Comparison of ENCODE assay signal across 9 cellular contexts in the genomic region with DNA sequence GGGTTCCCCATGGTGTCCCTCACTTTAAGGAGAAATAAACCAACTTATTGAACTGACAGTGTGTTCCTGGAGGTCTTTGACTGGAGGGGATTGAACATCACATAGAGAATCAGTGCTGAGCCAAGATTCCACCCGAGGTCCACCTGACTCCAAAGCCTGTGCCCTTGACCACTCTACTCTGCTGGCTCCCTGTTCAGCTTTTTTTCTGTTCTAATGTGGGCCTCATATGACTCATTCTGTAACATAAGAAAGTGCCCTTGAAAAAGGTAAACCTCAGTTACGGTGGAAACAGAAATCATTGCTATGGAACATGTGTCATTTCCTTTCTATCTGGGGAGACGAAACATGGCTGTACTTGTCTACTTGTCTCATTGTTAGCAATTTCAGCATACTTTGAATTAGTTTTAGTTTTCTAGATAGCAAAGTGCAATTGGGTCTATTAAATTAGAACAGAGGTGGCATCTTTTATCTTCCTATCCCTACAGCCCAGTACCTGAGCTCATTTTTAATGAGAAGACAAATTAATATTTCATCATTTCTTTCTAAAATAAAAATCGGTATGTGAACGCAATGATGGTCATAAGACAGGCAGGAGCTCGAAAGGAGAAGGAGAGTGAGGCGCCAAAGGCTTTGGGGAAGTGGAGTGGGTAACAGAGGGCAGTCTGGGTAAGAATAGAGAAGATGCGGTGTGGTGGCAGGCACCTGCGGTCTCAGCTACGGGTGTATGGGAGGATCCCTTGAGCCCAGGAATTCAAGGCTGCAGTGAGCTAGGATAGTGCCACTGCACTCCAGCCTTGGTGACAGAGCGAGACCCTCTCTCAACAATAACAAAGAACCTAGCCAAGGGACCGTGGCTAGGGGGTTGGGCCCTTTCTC. TPM values are rescaled to one million over a fixed set of nuclear protein-coding genes. Genes with fewer than 3 reads are reported as not detected.
DNase-seq lines count a peak whose midpoint lies in the region; ATAC-seq, FAIRE-seq and TF ChIP-seq lines count a peak whose summit lies in the region.
"Had no signal": no experiment of that assay in that cellular context is flagged by ENCODE, and none has a peak within 500 bp of the region (broad histone marks: within the 10 kb centered on the region; RNA-seq: fewer than 3 reads in every experiment).

No MANE protein-coding gene starts in this region.

- H3K4me2 ChIP-seq in A549 (peak overlapping the region; percentile 97), fibroblast of lung (ENCODE audit: extremely low read depth, insufficient read depth, low read length) (peak overlapping the region; percentile 83), Karpas-422 (ENCODE audit: low read depth, low read length, poor library complexity, severe bottlenecking) (no peak overlapping the region), MM.1S (ENCODE audit: low read depth, low read length) (no peak overlapping the region)

- FAIRE-seq in A549 (lab: Jason Lieb, UNC) = no peak
- FAIRE-seq: endometrium had no signal

- H3K27me3 ChIP-seq in fibroblast of lung (ENCODE audit: control insufficient read depth, insufficient read depth, low read length) (no peaks in the 10 kb centered on the region), Karpas-422 (ENCODE audit: low read length) (no peaks in the 10 kb centered on the region), MM.1S (replicated peaks; ENCODE audit: insufficient read depth, low read length) (no peaks in the 10 kb centered on the region)

- CTCF ChIA-PET in A549 (lab: Yijun Ruan, JAX) = interaction anchor here (0.9 to 1.2 kb wide), 7 partner anchors 9 to 343 kb away, joined by 3 to 4 read pairs (median 3); no protein-coding TSS in a partner anchor
- CTCF ChIA-PET in RWPE1 (lab: Yijun Ruan, JAX) = interaction anchor here (0.6 to 1.7 kb wide), 4 partner anchors 13 to 338 kb away, joined by 3 to 7 read pairs (median 3); no protein-coding TSS in a partner anchor

- TF ChIP-seq CTCF in A549 (IDR thresholded peaks at IDR 0.05) = no peak
- no peak for TF ChIP-seq CTCF in RWPE1 (conservative IDR thresholded peaks at IDR 0.05; ENCODE audit: low read depth)
- no peak for TF ChIP-seq CTCF in fibroblast of lung (conservative IDR thresholded peaks at IDR 0.05 in 1 of 2, IDR thresholded peaks at IDR 0.05 in 1 of 2; ENCODE audit: low read depth in 1 of 2, low read length in 2 of 2)
- TF ChIP-seq CTCF in MM.1S (IDR thresholded peaks at IDR 0.05; ENCODE audit: low read length) = no peak

- H3K9ac ChIP-seq in fibroblast of lung (ENCODE audit: insufficient read depth, low read length) = no peak overlapping the region
- H3K9ac ChIP-seq in Karpas-422 (ENCODE audit: low read length) = no peak overlapping the region
- H3K9ac ChIP-seq in MM.1S (ENCODE audit: low read length) = no peak overlapping the region

- WGBS in A549 (ENCODE audit: missing lambda C conversion rate) = 87% methylated on average over 12 of the region's 12 CpGs

- ATAC-seq in A549 = no peak
- ATAC-seq in GM18868 (IDR thresholded peaks at IDR 0.05; ENCODE audit: unreplicated experiment) = peak; percentile 66
- ATAC-seq in HG02981 (IDR thresholded peaks at IDR 0.05; ENCODE audit: unreplicated experiment) = peak; percentile 71

- H3K4me1 ChIP-seq in A549 (peaks cover 39% of the 10 kb centered on the region), fibroblast of lung (ENCODE audit: control insufficient read depth, extremely low read depth, insufficient read depth, low read length) (peaks cover 4% of the 10 kb centered on the region), Karpas-422 (ENCODE audit: low read length) (no peaks in the 10 kb centered on the region), MM.1S (ENCODE audit: low read length) (no peaks in the 10 kb centered on the region)

- H3K9me2 ChIP-seq in Karpas-422 (replicated peaks; ENCODE audit: insufficient read depth, low read length) (no peaks in the 10 kb centered on the region), MM.1S (replicated peaks; ENCODE audit: insufficient read depth, low read length) (no peaks in the 10 kb centered on the region)

- H3K9me3 ChIP-seq in A549 = no peaks in the 10 kb centered on the region
- no peaks in the 10 kb centered on the region for H3K9me3 ChIP-seq in fibroblast of lung (ENCODE audit: control insufficient read depth, insufficient read depth, low read depth, low read length)
- no peaks in the 10 kb centered on the region; the same call in 1 of the 2 replicates for H3K9me3 ChIP-seq in Karpas-422 (ENCODE audit: low read length)
- no peaks in the 10 kb centered on the region for H3K9me3 ChIP-seq in MM.1S (replicated peaks; ENCODE audit: insufficient read depth, low read length)

- no peak for TF ChIP-seq POLR2A in A549 (IDR thresholded peaks at IDR 0.05; ENCODE audit: low read length)

- H3K4me3 ChIP-seq in A549 = peak overlapping the region; percentile 85; the same call in 2 of the 3 replicates
- peak overlapping the region in 2 of 4 experiments; percentile 71 to 73 for H3K4me3 ChIP-seq in fibroblast of lung (replicated peaks in 1 of 4; ENCODE audit: control extremely low read depth in 1 of 4, insufficient read depth in 1 of 4, low read depth in 3 of 4, low read length in 4 of 4)
- H3K4me3 ChIP-seq in Karpas-422 (ENCODE audit: low read length) = no peak overlapping the region
- H3K4me3 ChIP-seq in MM.1S (ENCODE audit: low read length) = no peak overlapping the region

- H3F3A ChIP-seq in MM.1S (ENCODE audit: insufficient read depth, low read length) = no peaks in the 10 kb centered on the region

- H3K79me2 ChIP-seq in fibroblast of lung (ENCODE audit: control insufficient read depth, insufficient read depth, low read length) (no peaks in the 10 kb centered on the region), Karpas-422 (ENCODE audit: low read length) (no peaks in the 10 kb centered on the region), MM.1S (ENCODE audit: low read length) (no peaks in the 10 kb centered on the region)

- POLR2A ChIA-PET in A549 (lab: Yijun Ruan, JAX) (interaction anchor here (1.1 kb wide), 1 partner anchor 14 kb away, joined by 5 read pairs; no protein-coding TSS in a partner anchor), RWPE1 (lab: Yijun Ruan, JAX; ENCODE audit: low non-redundant PET) (interaction anchor here (0.8 to 0.9 kb wide), 2 partner anchors 13 to 14 kb away, joined by 3 to 4 read pairs; no protein-coding TSS in a partner anchor)

- TF ChIP-seq EP300 in A549 (IDR thresholded peaks at IDR 0.05) = no peak

- DNase-seq in A549 (ENCODE audit: low read depth in 1 of 2, low spot score in 1 of 2) (no peak), RWPE1 (ENCODE audit: low spot score) (peak; percentile 95), fibroblast of lung (ENCODE audit: low read depth in 2 of 2) (peak; percentile 58 to 76), substantia nigra (lab: John Stamatoyannopoulos, UW) (peak in 14 of 49 donors; percentile 3 to 40 (median 14)), Karpas-422 (no peak), MM.1S (no peak)

- H4K20me1 ChIP-seq in fibroblast of lung (ENCODE audit: control insufficient read depth, extremely low read depth, insufficient read depth, low read length) (no peaks in the 10 kb centered on the region), Karpas-422 (ENCODE audit: insufficient read depth, low read depth, low read length) (no peaks in the 10 kb centered on the region), MM.1S (ENCODE audit: insufficient read depth, low read length) (no peaks in the 10 kb centered on the region)

- no peak overlapping the region for H2AFZ ChIP-seq in fibroblast of lung (ENCODE audit: low read length)
- no peak overlapping the region for H2AFZ ChIP-seq in Karpas-422 (ENCODE audit: low read length)
- H2AFZ ChIP-seq in MM.1S (ENCODE audit: low read length) = no peak overlapping the region

- no peaks in the 10 kb centered on the region for H3K36me3 ChIP-seq in fibroblast of lung (ENCODE audit: control insufficient read depth, insufficient read depth, low read length)
- peaks cover 11% of the 10 kb centered on the region for H3K36me3 ChIP-seq in Karpas-422 (ENCODE audit: insufficient read depth, low read length)
- H3K36me3 ChIP-seq in MM.1S (replicated peaks; ENCODE audit: insufficient read depth, low read length) = no peaks in the 10 kb centered on the region

- no peak for TF ChIP-seq RAD21 in A549 (conservative IDR thresholded peaks at IDR 0.05 in 1 of 2, IDR thresholded peaks at IDR 0.05 in 1 of 2)

- H3K27ac ChIP-seq in A549 (peak overlapping the region; percentile 94 to 97), RWPE1 (peak overlapping the region; percentile 97), fibroblast of lung (ENCODE audit: insufficient read depth, low read length) (no peak overlapping the region), substantia nigra (ENCODE audit: low read depth, low read length, poor library complexity, severe bottlenecking) (peak overlapping the region; percentile 74), Karpas-422 (ENCODE audit: low read length) (no peak overlapping the region), MM.1S (ENCODE audit: low read length) (no peak overlapping the region)

TF ChIP-seq in A549, 52 proteins besides CTCF, POLR2A, EP300 and RAD21:
- TF ChIP-seq FOSL2 (IDR thresholded peaks at IDR 0.05) (no peak), FOSL2 (CRISPR knock-in tag; IDR thresholded peaks at IDR 0.05) (peak; percentile 42), RFX5 (IDR thresholded peaks at IDR 0.05) (no peak)

RNA-seq across cellular contexts. Expression of gene GSDME, which starts 1.5 kb away (rescaled TPM):
- polyA plus RNA-seq in A549 (2011; rRNA removed) (55.9 and 57.5 TPM in 2 replicates), A549 (2017; fragmentation: RNase III; extraction: RNeasy Plus Mini Kit Qiagen cat#74134 plus additional on column Dnase treatment) (50.9 to 51.9 TPM (median 51.0 TPM) in 3 replicates), fibroblast of lung (28.1 and 40.8 TPM in 2 replicates)
- 42.9 and 48.2 TPM in 2 replicates for polyA plus RNA-seq in A549 (2012; cell fraction: cytosol; rRNA removed)
- polyA plus RNA-seq in A549 (2012; cell fraction: nucleus; rRNA removed) = 40.3 and 55.3 TPM in 2 replicates
- polyA minus RNA-seq in A549 (2011; rRNA and poly(A)+ RNA removed) = 45.3 and 48.9 TPM in 2 replicates
- 40.1 and 57.1 TPM in 2 replicates for total RNA-seq in fibroblast of lung
- polyA plus RNA-seq in fibroblast of lung (2012) = 29.2 and 38.8 TPM in 2 replicates
- polyA minus RNA-seq in fibroblast of lung (ENCODE audit: low replicate concordance) = 25.6 and 44.5 TPM in 2 replicates
- 6.0 and 9.8 TPM in 2 replicates for total RNA-seq in Karpas-422 (2014; rRNA removed; shearing (Covaris generic); ENCODE audit: low replicate concordance)

Comparison
In these comparisons a context has a peak if more than half of its experiments do, and no peak if none do; other contexts are left out.
1. ATAC-seq: peak in GM18868 (single experiment) and HG02981 (single experiment); none in A549 (0 of 2).
2. DNase-seq: peak in RWPE1 (single experiment) and fibroblast of lung (2 of 2); none in A549 (0 of 2), Karpas-422 (single experiment) and MM.1S (single experiment).
3. H3K27ac ChIP-seq: peak in A549 (2 of 2), RWPE1 (single experiment) and substantia nigra (single experiment); none in fibroblast of lung (single experiment), Karpas-422 (single experiment) and MM.1S (single experiment).
4. H3K4me2 ChIP-seq: peak in A549 (single experiment) and fibroblast of lung (single experiment); none in Karpas-422 (single experiment) and MM.1S (single experiment).